10 cellular contexts compared by ENCODE assay signal in the genomic region with DNA sequence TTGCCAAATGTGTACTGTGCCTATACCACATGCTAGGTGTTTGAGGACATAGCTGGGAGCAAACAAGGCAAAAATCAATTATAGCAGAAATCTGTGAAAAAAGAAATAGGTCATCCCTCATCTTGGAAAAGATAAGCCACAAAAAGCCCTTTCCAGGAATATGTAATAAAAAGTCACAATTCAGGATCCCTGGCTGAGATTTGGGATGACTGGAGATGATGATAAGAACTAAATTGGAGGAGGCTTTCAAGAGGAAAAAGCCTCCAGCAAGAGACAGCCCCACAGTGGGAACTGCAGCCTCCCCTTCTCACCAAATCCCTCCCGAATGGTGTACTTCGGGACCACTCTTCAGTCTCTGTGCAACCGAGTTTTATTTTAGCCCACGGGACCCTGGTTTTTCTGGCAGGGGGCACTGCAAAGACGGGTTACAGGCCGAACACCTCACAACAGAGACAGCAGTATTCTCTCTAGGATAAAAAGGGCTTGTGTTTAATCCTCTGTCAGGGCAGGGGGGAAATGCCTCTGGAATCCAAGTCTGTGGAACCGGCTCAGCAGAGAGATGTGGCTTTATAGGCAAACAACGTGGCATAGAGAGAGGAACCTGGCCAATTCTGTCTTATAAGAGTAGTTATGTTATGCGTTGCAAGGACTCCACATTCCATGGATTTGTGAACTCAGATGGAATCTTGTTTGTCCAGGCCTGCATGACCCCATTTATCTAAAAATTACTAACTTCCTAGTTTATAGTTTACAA. TPM values are rescaled to one million over a fixed set of nuclear protein-coding genes. Genes with fewer than 3 reads are reported as not detected.
A peak's percentile ranks its signal among the peaks of the same experiment; 100 is the strongest.
DNase-seq lines count a peak whose midpoint lies in the region; ATAC-seq, FAIRE-seq and TF ChIP-seq lines count a peak whose summit lies in the region.
"Had no signal": no experiment of that assay in that cellular context is flagged by ENCODE, and none has a peak within 500 bp of the region (broad histone marks: within the 10 kb centered on the region; RNA-seq: fewer than 3 reads in every experiment).

No MANE protein-coding gene starts in this region.

- no peaks in the 10 kb centered on the region for H3K36me3 Mint-ChIP-seq in T-helper 17 cell (ENCODE audit: low read depth)

- H3K27ac Mint-ChIP-seq in T-helper 17 cell: no peak overlapping the region

- ATAC-seq in T-helper 17 cell (no peak), HG03442 (IDR thresholded peaks at IDR 0.05; ENCODE audit: unreplicated experiment) (no peak)

- peaks cover 4% of the 10 kb centered on the region for H3K27me3 Mint-ChIP-seq in T-helper 17 cell
- H3K27me3 Mint-ChIP-seq: central memory CD8-positive, alpha-beta T cell had no signal

- H3K4me1 Mint-ChIP-seq in T-helper 17 cell: peaks cover 10% of the 10 kb centered on the region

- DNase-seq in EL (peak; percentile 55), T-helper 17 cell (no peak), hepatic stellate cell (ENCODE audit: low spot score) (peak; percentile 43), pons (ENCODE audit: low spot score) (peak; percentile 94), T-helper 2 cell (no peak), GM12892 (ENCODE audit: insufficient read length) (no peak)
- no peak for DNase-seq in stimulated activated CD8-positive, alpha-beta memory T cell treated with anti-CD3 and anti-CD28 coated beads, Interleukin-4, amount 100 ng/mL, for 48 hours
- DNase-seq: NCI-H1417 treated with DMSO at 0.1 percent for 48 hours had no signal

- no peak for FAIRE-seq in GM12892 (lab: Jason Lieb, UNC)

- peak overlapping the region; percentile 94 for H3K4me3 Mint-ChIP-seq in T-helper 17 cell

- no peak for TF ChIP-seq POLR2A in GM12892 (IDR thresholded peaks at IDR 0.05; ENCODE audit: low read depth, low read length)

- no peaks in the 10 kb centered on the region for H3K9me3 ChIP-seq in T-helper 17 cell (ENCODE audit: control insufficient read depth, low read length, poor library complexity, severe bottlenecking)

RNA-seq across cellular contexts. Expression of a gene that starts 1.2 kb away (rescaled TPM):
- total RNA-seq in T-helper 17 cell: under 1 TPM; 0.85 to 0.89 TPM
- 42.7 TPM for polyA plus RNA-seq in GM12892 (2012; ENCODE audit: missing spikeins)

Comparison
In these comparisons a context has a peak if more than half of its experiments do, and no peak if none do; other contexts are left out.
1. DNase-seq: peak in EL (single experiment), hepatic stellate cell (single experiment) and pons (single experiment); none in T-helper 17 cell (0 of 3), stimulated activated CD8-positive, alpha-beta memory T cell treated with anti-CD3 and anti-CD28 coated beads, Interleukin-4, amount 100 ng/mL, for 48 hours (single experiment), T-helper 2 cell (0 of 5) and GM12892 (single experiment).